In genomic region chr3:37198996-37199395, GRCh38 we compare ENCODE assay signal across 18 cellular contexts. TPM values are rescaled to one million over a fixed set of nuclear protein-coding genes. Genes with fewer than 3 reads are reported as not detected.
DNase-seq lines count a peak whose midpoint lies in the region; ATAC-seq and TF ChIP-seq lines count a peak whose summit lies in the region.
"Had no signal": no experiment of that assay in that cellular context is flagged by ENCODE, and none has a peak within 500 bp of the region (broad histone marks: within the 10 kb centered on the region; RNA-seq: fewer than 3 reads in every experiment).

No MANE protein-coding gene starts in this region.

- intact Hi-C loops in natural killer cell (cut with micrococcal nuclease) = no loop called here

- no peaks in the 10 kb centered on the region for H3K36me3 Mint-ChIP-seq in natural killer cell

- H3K9ac ChIP-seq in fibroblast of lung (ENCODE audit: insufficient read depth, low read length) = no peak overlapping the region

- DNase-seq in COLO829 (ENCODE audit: low spot score) (peak; percentile 35), RPMI7951 (ENCODE audit: low read depth) (peak; percentile 73), fibroblast of lung (ENCODE audit: low read depth in 2 of 2) (peak in 1 of 2 donors; percentile 80), osteoblast (ENCODE audit: insufficient read length, low spot score, missing footprints) (peak; percentile 74), natural killer cell (no peak), NCI-H774 (lab: John Stamatoyannopoulos, UW) (no peak), DMS53 treated with DMSO at 0.1 percent for 48 hours (lab: John Stamatoyannopoulos, UW; ENCODE audit: unreplicated experiment) (no peak)
- no peak for DNase-seq in activated T-cell treated with anti-CD3 and anti-CD28 coated beads, Interleukin-2, amount 50 U/mL, for 48 hours
- DNase-seq: activated CD8-positive, alpha-beta T cell treated with anti-CD3 and anti-CD28 coated beads for 36 hours; heart right ventricle; mucosa of descending colon; NCI-H1694 treated with DMSO at 0.1 percent for 48 hours; NCI-H510A treated with DMSO at 0.1 percent for 48 hours; OCI-M1; pancreas; spleen; uterus had no signal

- H3K79me2 ChIP-seq in fibroblast of lung (ENCODE audit: control insufficient read depth, insufficient read depth, low read length) (no peaks in the 10 kb centered on the region), osteoblast (ENCODE audit: insufficient read depth, low read length) (no peaks in the 10 kb centered on the region)

- H3K9me3 ChIP-seq in fibroblast of lung (ENCODE audit: control insufficient read depth, insufficient read depth, low read depth, low read length) = no peaks in the 10 kb centered on the region
- no peaks in the 10 kb centered on the region for H3K9me3 ChIP-seq in osteoblast (ENCODE audit: low read depth, low read length)
- H3K9me3 ChIP-seq: heart right ventricle, mucosa of descending colon, pancreas, spleen, uterus had no signal

- H3K27me3 ChIP-seq in fibroblast of lung (ENCODE audit: control insufficient read depth, insufficient read depth, low read length) (no peaks in the 10 kb centered on the region), osteoblast (ENCODE audit: insufficient read depth, low read length) (no peaks in the 10 kb centered on the region)
- H3K27me3 ChIP-seq: heart right ventricle, pancreas, spleen, uterus had no signal

- H3K27ac ChIP-seq in fibroblast of lung (ENCODE audit: insufficient read depth, low read length) = peak overlapping the region; percentile 66
- peak overlapping the region; percentile 69 for H3K27ac ChIP-seq in osteoblast (ENCODE audit: low read depth, low read length)
- H3K27ac ChIP-seq: heart right ventricle, pancreas, spleen, uterus had no signal

- no peaks in the 10 kb centered on the region for H3K9me3 Mint-ChIP-seq in natural killer cell
- H3K9me3 Mint-ChIP-seq: activated CD8-positive, alpha-beta T cell treated with anti-CD3 and anti-CD28 coated beads for 36 hours; stimulated activated naive CD8-positive, alpha-beta T cell treated with anti-CD3 and anti-CD28 coated beads, Interleukin-15, Interleukin-2, amounts not matched to agents 100 ng/mL and 50 ng/mL, for 24 hours had no signal

- TF ChIP-seq CTCF in fibroblast of lung (conservative IDR thresholded peaks at IDR 0.05 in 1 of 2, IDR thresholded peaks at IDR 0.05 in 1 of 2; ENCODE audit: low read depth in 1 of 2, low read length in 2 of 2) = no peak
- no peak for TF ChIP-seq CTCF in osteoblast (IDR thresholded peaks at IDR 0.05; ENCODE audit: extremely low read depth, low read depth, low read length)
- no peak for TF ChIP-seq CTCF in natural killer cell (IDR thresholded peaks at IDR 0.05)

- H3K4me2 ChIP-seq in fibroblast of lung (ENCODE audit: extremely low read depth, insufficient read depth, low read length) (no peak overlapping the region), osteoblast (ENCODE audit: insufficient read depth, low read length) (no peak overlapping the region)

- peaks cover 0 to 15% of the 10 kb centered on the region in 2 donors for H3K27me3 Mint-ChIP-seq in natural killer cell (ENCODE audit: low read depth in 2 of 2)
- H3K27me3 Mint-ChIP-seq: stimulated activated naive CD8-positive, alpha-beta T cell treated with anti-CD3 and anti-CD28 coated beads, Interleukin-15, Interleukin-2, amounts not matched to agents 100 ng/mL and 50 ng/mL, for 24 hours had no signal

- peaks cover 16% of the 10 kb centered on the region for H3K4me1 ChIP-seq in fibroblast of lung (ENCODE audit: control insufficient read depth, extremely low read depth, insufficient read depth, low read length)
- H3K4me1 ChIP-seq in osteoblast (ENCODE audit: insufficient read depth, low read length) = peaks cover 26% of the 10 kb centered on the region
- H3K4me1 ChIP-seq: pancreas, spleen, uterus had no signal

- H3K36me3 ChIP-seq in fibroblast of lung (ENCODE audit: control insufficient read depth, insufficient read depth, low read length) (no peaks in the 10 kb centered on the region), osteoblast (ENCODE audit: insufficient read depth, low read length) (no peaks in the 10 kb centered on the region)
- H3K36me3 ChIP-seq: heart right ventricle, pancreas, spleen, uterus had no signal

- H4K20me1 ChIP-seq in fibroblast of lung (ENCODE audit: control insufficient read depth, extremely low read depth, insufficient read depth, low read length) (no peaks in the 10 kb centered on the region), osteoblast (ENCODE audit: insufficient read depth, low read length) (no peaks in the 10 kb centered on the region)

- H3K27ac Mint-ChIP-seq in natural killer cell = no peak overlapping the region
- H3K27ac Mint-ChIP-seq: activated CD8-positive, alpha-beta T cell treated with anti-CD3 and anti-CD28 coated beads for 36 hours; stimulated activated naive CD8-positive, alpha-beta T cell treated with anti-CD3 and anti-CD28 coated beads, Interleukin-15, Interleukin-2, amounts not matched to agents 100 ng/mL and 50 ng/mL, for 24 hours had no signal

- H3K4me3 Mint-ChIP-seq in natural killer cell = no peak overlapping the region
- H3K4me3 Mint-ChIP-seq: activated CD8-positive, alpha-beta T cell treated with anti-CD3 and anti-CD28 coated beads for 36 hours; stimulated activated naive CD8-positive, alpha-beta T cell treated with anti-CD3 and anti-CD28 coated beads, Interleukin-15, Interleukin-2, amounts not matched to agents 100 ng/mL and 50 ng/mL, for 24 hours had no signal

- H3K4me3 ChIP-seq in fibroblast of lung (replicated peaks in 1 of 4; ENCODE audit: control extremely low read depth in 1 of 4, insufficient read depth in 1 of 4, low read depth in 3 of 4, low read length in 4 of 4) (no peak overlapping the region), osteoblast (ENCODE audit: insufficient read depth, low read length) (no peak overlapping the region)
- H3K4me3 ChIP-seq: heart right ventricle, mucosa of descending colon, pancreas, spleen, uterus had no signal

- no peak for ATAC-seq in natural killer cell
- ATAC-seq: activated CD8-positive, alpha-beta T cell treated with anti-CD3 and anti-CD28 coated beads for 36 hours; heart right ventricle; mucosa of descending colon; pancreas had no signal

- no peak overlapping the region for H2AFZ ChIP-seq in fibroblast of lung (ENCODE audit: low read length)
- H2AFZ ChIP-seq in osteoblast (ENCODE audit: low read length) = no peak overlapping the region

- peaks cover 0 to 6% of the 10 kb centered on the region in 2 donors for H3K4me1 Mint-ChIP-seq in natural killer cell

RNA-seq across cellular contexts. Expression of gene LRRFIP2, which starts 24.6 kb away (rescaled TPM):
- total RNA-seq in RPMI7951 (2014; rRNA removed; shearing (Covaris generic)) = 77.5 and 99.9 TPM in 2 replicates
- 75.8 and 149 TPM in 2 replicates for total RNA-seq in fibroblast of lung
- 80.5 and 83.7 TPM in 2 replicates for polyA plus RNA-seq in fibroblast of lung
- 62.8 and 63.5 TPM in 2 replicates for polyA plus RNA-seq in fibroblast of lung (2012)
- 6.7 and 11.2 TPM in 2 replicates for polyA minus RNA-seq in fibroblast of lung (ENCODE audit: low replicate concordance)
- total RNA-seq in osteoblast = 45.1 and 71.3 TPM in 2 replicates
- total RNA-seq in natural killer cell = 10 to 100 TPM; 49.0 to 86.1 (median 66.0) TPM

RNA-seq across cellular contexts. Expression of gene GOLGA4, which starts 44.1 kb away (rescaled TPM):
- 42.7 and 52.5 TPM in 2 replicates for total RNA-seq in RPMI7951 (2014; rRNA removed; shearing (Covaris generic))
- total RNA-seq in fibroblast of lung (73.4 and 95.1 TPM in 2 replicates), osteoblast (68.4 and 81.9 TPM in 2 replicates), natural killer cell (10 to 100 TPM; 73.4 to 88.6 (median 80.0) TPM)
- polyA plus RNA-seq in fibroblast of lung = 35.9 and 48.0 TPM in 2 replicates
- 37.5 and 47.9 TPM in 2 replicates for polyA plus RNA-seq in fibroblast of lung (2012)
- 10.5 and 12.5 TPM in 2 replicates for polyA minus RNA-seq in fibroblast of lung (ENCODE audit: low replicate concordance)

Comparison
In these comparisons a context has a peak if more than half of its experiments do, and no peak if none do; other contexts are left out.
1. DNase-seq: peak in COLO829 (single experiment), RPMI7951 (single experiment) and osteoblast (single experiment); none in natural killer cell (single experiment), NCI-H774 (single experiment), activated T-cell treated with anti-CD3 and anti-CD28 coated beads, Interleukin-2, amount 50 U/mL, for 48 hours (0 of 2) and DMS53 treated with DMSO at 0.1 percent for 48 hours (single experiment).